1 cellular context compared by ENCODE assay signal in the genomic region with DNA sequence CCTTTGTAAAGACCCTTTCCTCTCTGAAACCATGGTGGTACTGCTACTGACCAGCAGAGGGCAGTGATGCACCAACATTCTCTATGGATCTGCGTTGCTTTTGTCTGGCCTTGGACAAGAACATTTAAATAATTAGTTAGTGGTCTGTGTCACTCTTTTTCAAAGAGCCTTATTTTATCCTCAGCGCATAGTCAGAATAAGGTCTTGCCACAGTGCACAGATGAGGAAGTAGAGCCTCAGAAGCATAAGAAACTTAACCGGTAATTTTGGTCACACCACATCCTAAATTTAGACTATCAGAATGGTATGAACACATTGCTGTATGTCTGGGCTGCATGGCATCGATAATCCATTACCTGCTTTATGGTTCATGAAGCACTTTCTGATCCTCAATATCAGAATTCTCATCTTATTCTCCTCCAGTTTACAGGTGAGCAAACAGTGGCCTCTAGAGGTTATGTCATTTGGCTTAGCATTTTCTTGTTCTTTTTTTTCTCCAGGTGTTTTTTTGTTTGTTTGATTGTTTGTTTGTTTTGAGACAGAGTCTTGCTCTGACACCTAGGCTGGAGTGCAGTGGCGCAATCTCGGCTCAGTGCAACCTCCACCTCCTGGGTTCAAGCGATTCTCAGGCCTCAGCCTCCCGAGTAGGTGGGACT.
TF ChIP-seq lines count a peak whose summit lies in the region.

No MANE protein-coding gene starts in this region.

TF ChIP-seq in HepG2, 621 proteins besides CTCF, POLR2A, EP300 and RAD21 (continued from another document):
- peak; percentile 53; the same call in 1 of the 2 replicates for TF ChIP-seq CHD4 (IDR thresholded peaks at IDR 0.05; ENCODE audit: borderline replicate concordance, low read length)
- no peak for TF ChIP-seq ZSCAN21 (CRISPR knock-in tag; IDR thresholded peaks at IDR 0.05; ENCODE audit: borderline replicate concordance)
- no peak for TF ChIP-seq ZNF446 (CRISPR knock-in tag; IDR thresholded peaks at IDR 0.05)
- TF ChIP-seq MLLT10 (CRISPR knock-in tag; IDR thresholded peaks at IDR 0.05), result no peak
- TF ChIP-seq SNAI1 (CRISPR knock-in tag; IDR thresholded peaks at IDR 0.05; ENCODE audit: borderline replicate concordance), result no peak
- no peak for TF ChIP-seq ZNF792 (CRISPR knock-in tag; IDR thresholded peaks at IDR 0.05)
- peak; percentile 66; the same call in 1 of the 2 replicates for TF ChIP-seq ZBTB7B (CRISPR knock-in tag; IDR thresholded peaks at IDR 0.05)
- no peak for TF ChIP-seq DBP (CRISPR knock-in tag; IDR thresholded peaks at IDR 0.05; ENCODE audit: not compliant biosample characterization)
- TF ChIP-seq, protein P1, sequence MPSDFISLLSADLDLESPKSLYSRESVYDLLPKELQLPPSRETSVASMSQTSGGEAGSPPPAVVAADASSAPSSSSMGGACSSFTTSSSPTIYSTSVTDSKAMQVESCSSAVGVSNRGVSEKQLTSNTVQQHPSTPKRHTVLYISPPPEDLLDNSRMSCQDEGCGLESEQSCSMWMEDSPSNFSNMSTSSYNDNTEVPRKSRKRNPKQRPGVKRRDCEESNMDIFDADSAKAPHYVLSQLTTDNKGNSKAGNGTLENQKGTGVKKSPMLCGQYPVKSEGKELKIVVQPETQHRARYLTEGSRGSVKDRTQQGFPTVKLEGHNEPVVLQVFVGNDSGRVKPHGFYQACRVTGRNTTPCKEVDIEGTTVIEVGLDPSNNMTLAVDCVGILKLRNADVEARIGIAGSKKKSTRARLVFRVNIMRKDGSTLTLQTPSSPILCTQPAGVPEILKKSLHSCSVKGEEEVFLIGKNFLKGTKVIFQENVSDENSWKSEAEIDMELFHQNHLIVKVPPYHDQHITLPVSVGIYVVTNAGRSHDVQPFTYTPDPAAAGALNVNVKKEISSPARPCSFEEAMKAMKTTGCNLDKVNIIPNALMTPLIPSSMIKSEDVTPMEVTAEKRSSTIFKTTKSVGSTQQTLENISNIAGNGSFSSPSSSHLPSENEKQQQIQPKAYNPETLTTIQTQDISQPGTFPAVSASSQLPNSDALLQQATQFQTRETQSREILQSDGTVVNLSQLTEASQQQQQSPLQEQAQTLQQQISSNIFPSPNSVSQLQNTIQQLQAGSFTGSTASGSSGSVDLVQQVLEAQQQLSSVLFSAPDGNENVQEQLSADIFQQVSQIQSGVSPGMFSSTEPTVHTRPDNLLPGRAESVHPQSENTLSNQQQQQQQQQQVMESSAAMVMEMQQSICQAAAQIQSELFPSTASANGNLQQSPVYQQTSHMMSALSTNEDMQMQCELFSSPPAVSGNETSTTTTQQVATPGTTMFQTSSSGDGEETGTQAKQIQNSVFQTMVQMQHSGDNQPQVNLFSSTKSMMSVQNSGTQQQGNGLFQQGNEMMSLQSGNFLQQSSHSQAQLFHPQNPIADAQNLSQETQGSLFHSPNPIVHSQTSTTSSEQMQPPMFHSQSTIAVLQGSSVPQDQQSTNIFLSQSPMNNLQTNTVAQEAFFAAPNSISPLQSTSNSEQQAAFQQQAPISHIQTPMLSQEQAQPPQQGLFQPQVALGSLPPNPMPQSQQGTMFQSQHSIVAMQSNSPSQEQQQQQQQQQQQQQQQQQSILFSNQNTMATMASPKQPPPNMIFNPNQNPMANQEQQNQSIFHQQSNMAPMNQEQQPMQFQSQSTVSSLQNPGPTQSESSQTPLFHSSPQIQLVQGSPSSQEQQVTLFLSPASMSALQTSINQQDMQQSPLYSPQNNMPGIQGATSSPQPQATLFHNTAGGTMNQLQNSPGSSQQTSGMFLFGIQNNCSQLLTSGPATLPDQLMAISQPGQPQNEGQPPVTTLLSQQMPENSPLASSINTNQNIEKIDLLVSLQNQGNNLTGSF (CRISPR knock-in tag; IDR thresholded peaks at IDR 0.05), result no peak
- no peak for TF ChIP-seq GTF3A (CRISPR knock-in tag; conservative IDR thresholded peaks at IDR 0.05)
- 0 out of 2 replicates have a peak, but pooled peaks have one; percentile 26 for TF ChIP-seq MIER3 (CRISPR knock-in tag; IDR thresholded peaks at IDR 0.05; ENCODE audit: borderline replicate concordance)
- TF ChIP-seq TP53 (CRISPR knock-in tag; conservative IDR thresholded peaks at IDR 0.05), result no peak
- no peak for TF ChIP-seq ZNF253 (CRISPR knock-in tag; IDR thresholded peaks at IDR 0.05; ENCODE audit: borderline replicate concordance)
- no peak for TF ChIP-seq GABPB1 (CRISPR knock-in tag; IDR thresholded peaks at IDR 0.05)
- TF ChIP-seq ZFYVE20 (CRISPR knock-in tag; IDR thresholded peaks at IDR 0.05; ENCODE audit: borderline replicate concordance, low read depth), result no peak
- TF ChIP-seq, protein P2, sequence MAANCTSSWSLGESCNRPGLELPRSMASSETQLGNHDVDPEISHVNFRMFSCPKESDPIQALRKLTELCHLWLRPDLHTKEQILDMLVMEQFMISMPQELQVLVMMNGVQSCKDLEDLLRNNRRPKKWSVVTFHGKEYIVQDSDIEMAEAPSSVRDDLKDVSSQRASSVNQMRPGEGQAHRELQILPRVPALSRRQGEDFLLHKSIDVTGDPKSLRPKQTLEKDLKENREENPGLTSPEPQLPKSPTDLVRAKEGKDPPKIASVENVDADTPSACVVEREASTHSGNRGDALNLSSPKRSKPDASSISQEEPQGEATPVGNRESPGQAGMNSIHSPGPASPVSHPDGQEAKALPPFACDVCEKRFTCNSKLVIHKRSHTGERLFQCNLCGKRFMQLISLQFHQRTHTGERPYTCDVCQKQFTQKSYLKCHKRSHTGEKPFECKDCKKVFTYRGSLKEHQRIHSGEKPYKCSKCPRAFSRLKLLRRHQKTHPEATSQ (CRISPR knock-in tag; IDR thresholded peaks at IDR 0.05; ENCODE audit: borderline replicate concordance), result no peak
- TF ChIP-seq, protein P3, sequence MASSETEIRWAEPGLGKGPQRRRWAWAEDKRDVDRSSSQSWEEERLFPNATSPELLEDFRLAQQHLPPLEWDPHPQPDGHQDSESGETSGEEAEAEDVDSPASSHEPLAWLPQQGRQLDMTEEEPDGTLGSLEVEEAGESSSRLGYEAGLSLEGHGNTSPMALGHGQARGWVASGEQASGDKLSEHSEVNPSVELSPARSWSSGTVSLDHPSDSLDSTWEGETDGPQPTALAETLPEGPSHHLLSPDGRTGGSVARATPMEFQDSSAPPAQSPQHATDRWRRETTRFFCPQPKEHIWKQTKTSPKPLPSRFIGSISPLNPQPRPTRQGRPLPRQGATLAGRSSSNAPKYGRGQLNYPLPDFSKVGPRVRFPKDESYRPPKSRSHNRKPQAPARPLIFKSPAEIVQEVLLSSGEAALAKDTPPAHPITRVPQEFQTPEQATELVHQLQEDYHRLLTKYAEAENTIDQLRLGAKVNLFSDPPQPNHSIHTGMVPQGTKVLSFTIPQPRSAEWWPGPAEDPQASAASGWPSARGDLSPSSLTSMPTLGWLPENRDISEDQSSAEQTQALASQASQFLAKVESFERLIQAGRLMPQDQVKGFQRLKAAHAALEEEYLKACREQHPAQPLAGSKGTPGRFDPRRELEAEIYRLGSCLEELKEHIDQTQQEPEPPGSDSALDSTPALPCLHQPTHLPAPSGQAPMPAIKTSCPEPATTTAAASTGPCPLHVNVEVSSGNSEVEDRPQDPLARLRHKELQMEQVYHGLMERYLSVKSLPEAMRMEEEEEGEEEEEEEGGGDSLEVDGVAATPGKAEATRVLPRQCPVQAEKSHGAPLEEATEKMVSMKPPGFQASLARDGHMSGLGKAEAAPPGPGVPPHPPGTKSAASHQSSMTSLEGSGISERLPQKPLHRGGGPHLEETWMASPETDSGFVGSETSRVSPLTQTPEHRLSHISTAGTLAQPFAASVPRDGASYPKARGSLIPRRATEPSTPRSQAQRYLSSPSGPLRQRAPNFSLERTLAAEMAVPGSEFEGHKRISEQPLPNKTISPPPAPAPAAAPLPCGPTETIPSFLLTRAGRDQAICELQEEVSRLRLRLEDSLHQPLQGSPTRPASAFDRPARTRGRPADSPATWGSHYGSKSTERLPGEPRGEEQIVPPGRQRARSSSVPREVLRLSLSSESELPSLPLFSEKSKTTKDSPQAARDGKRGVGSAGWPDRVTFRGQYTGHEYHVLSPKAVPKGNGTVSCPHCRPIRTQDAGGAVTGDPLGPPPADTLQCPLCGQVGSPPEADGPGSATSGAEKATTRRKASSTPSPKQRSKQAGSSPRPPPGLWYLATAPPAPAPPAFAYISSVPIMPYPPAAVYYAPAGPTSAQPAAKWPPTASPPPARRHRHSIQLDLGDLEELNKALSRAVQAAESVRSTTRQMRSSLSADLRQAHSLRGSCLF (CRISPR knock-in tag; IDR thresholded peaks at IDR 0.05; ENCODE audit: borderline replicate concordance), result no peak
- TF ChIP-seq ZNF891 (CRISPR knock-in tag; IDR thresholded peaks at IDR 0.05), result no peak
- no peak for TF ChIP-seq CBX2 (IDR thresholded peaks at IDR 0.05; ENCODE audit: low read depth, low read length)
- no peak for TF ChIP-seq CBX2 (CRISPR knock-in tag; IDR thresholded peaks at IDR 0.05; ENCODE audit: low read depth)
- TF ChIP-seq FOSL1 (CRISPR knock-in tag; IDR thresholded peaks at IDR 0.05; ENCODE audit: borderline replicate concordance), result no peak
- no peak for TF ChIP-seq ZNF121 (CRISPR knock-in tag; IDR thresholded peaks at IDR 0.05)
- no peak for TF ChIP-seq ZNF703 (CRISPR knock-in tag; IDR thresholded peaks at IDR 0.05; ENCODE audit: borderline replicate concordance)
- no peak for TF ChIP-seq ZXDC (CRISPR knock-in tag; IDR thresholded peaks at IDR 0.05)
- TF ChIP-seq SOX6 (IDR thresholded peaks at IDR 0.05), result no peak
- no peak for TF ChIP-seq SOX6 (CRISPR knock-in tag; IDR thresholded peaks at IDR 0.05)
- TF ChIP-seq CSRNP1 (CRISPR knock-in tag; IDR thresholded peaks at IDR 0.05), result no peak
- TF ChIP-seq, protein P4, sequence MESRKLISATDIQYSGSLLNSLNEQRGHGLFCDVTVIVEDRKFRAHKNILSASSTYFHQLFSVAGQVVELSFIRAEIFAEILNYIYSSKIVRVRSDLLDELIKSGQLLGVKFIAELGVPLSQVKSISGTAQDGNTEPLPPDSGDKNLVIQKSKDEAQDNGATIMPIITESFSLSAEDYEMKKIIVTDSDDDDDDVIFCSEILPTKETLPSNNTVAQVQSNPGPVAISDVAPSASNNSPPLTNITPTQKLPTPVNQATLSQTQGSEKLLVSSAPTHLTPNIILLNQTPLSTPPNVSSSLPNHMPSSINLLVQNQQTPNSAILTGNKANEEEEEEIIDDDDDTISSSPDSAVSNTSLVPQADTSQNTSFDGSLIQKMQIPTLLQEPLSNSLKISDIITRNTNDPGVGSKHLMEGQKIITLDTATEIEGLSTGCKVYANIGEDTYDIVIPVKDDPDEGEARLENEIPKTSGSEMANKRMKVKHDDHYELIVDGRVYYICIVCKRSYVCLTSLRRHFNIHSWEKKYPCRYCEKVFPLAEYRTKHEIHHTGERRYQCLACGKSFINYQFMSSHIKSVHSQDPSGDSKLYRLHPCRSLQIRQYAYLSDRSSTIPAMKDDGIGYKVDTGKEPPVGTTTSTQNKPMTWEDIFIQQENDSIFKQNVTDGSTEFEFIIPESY (CRISPR knock-in tag; IDR thresholded peaks at IDR 0.05), result 0 out of 2 replicates have a peak, but pooled peaks have one; percentile 26
- TF ChIP-seq ZNF263 (CRISPR knock-in tag; IDR thresholded peaks at IDR 0.05), result no peak
- no peak for TF ChIP-seq CCAR2 (optimal IDR thresholded peaks at IDR 0.05; ENCODE audit: low read depth, low read length)
- no peak for TF ChIP-seq ZBTB8A (CRISPR knock-in tag; IDR thresholded peaks at IDR 0.05; ENCODE audit: borderline replicate concordance, low read depth)
- TF ChIP-seq SMARCE1 (IDR thresholded peaks at IDR 0.05; ENCODE audit: borderline replicate concordance), result no peak
- peak; percentile 40; the same call in 1 of the 2 replicates for TF ChIP-seq SAP130 (CRISPR knock-in tag; IDR thresholded peaks at IDR 0.05; ENCODE audit: low read depth)
- TF ChIP-seq ZNF770 (CRISPR knock-in tag; IDR thresholded peaks at IDR 0.05), result peak; percentile 67; the same call in 1 of the 2 replicates
- no peak for TF ChIP-seq ZNF782 (CRISPR knock-in tag; IDR thresholded peaks at IDR 0.05; ENCODE audit: borderline replicate concordance)
